Comparison of ENCODE assay signal across 8 cellular contexts in the genomic region with DNA sequence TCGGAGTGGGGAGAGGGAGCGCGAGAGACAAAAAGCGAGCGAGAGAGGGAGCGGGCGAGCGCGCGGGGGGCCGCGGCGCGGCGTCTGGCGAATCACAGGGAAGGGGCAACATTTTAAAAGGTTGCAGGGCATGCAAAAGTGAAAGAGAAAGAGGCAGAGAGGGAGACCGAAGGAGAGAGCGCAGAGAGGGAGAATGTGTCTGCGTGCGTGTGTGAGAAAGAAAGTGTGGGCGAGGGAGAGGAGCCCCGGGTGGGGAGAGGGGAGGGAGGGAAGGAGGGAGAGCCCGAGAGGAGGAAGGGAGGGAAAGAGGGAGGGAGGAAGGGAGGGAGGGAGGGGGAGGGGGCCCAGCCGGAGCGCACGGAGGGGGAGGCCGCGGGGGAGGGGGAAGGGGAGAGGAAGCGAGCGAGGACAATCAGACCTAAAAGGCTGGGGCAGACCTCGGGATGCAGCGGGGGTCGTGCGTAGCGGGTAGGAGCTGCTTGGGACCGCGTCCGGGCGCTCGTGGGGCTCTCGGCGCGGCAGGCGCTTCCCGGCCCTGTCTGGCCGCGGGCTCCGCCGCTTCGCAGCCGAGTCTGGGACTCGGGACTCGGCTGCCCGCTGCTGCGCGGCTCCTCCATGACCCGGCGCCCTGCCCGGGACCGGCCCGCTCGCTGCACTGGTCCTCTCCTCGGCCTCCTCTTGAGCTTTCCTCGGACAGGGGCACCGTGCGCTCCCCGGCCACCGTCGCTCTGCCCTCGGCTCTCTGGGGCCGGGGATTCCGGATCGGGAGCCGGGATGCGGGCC. TPM values are rescaled to one million over a fixed set of nuclear protein-coding genes. Genes with fewer than 3 reads are reported as not detected.
DNase-seq lines count a peak whose midpoint lies in the region; ATAC-seq and TF ChIP-seq lines count a peak whose summit lies in the region.

No MANE protein-coding gene starts in this region.

- H4K20me1 ChIP-seq in HCT116 (ENCODE audit: insufficient read depth) = no peaks in the 10 kb centered on the region

- H3K9me3 Mint-ChIP-seq in naive thymus-derived CD8-positive, alpha-beta T cell = peaks cover 12 to 70% (median 31%) of the 10 kb centered on the region in 9 donors

- no peaks in the 10 kb centered on the region for H3K9me2 ChIP-seq in HCT116 (ENCODE audit: insufficient read depth)

- peaks cover 30 to 62% (median 46%) of the 10 kb centered on the region in 4 donors for H3K4me1 Mint-ChIP-seq in naive thymus-derived CD8-positive, alpha-beta T cell

- H3K36me3 Mint-ChIP-seq in naive thymus-derived CD8-positive, alpha-beta T cell = peaks cover 22 to 34% (median 26%) of the 10 kb centered on the region in 3 donors

- H3K27ac Mint-ChIP-seq in naive thymus-derived CD8-positive, alpha-beta T cell = peak overlapping the region; percentile 8 to 91 (median 70)

- H3K4me1 ChIP-seq in HCT116 (ENCODE audit: control insufficient read depth in 1 of 2, insufficient read depth in 2 of 2, low read length in 2 of 2) = peaks cover 5 to 18% of the 10 kb centered on the region in 2 experiments; a peak in 3 of 4 replicates

- H3K9me3 ChIP-seq in HCT116 (ENCODE audit: control insufficient read depth in 1 of 2, insufficient read depth in 1 of 2, low read depth in 1 of 2, low read length in 2 of 2) (no peaks in the 10 kb centered on the region), WERI-Rb-1 (ENCODE audit: severe bottlenecking) (peaks cover 16% of the 10 kb centered on the region)

- H3K27me3 ChIP-seq in HCT116 (ENCODE audit: insufficient read depth, low read length) (no peaks in the 10 kb centered on the region), WERI-Rb-1 (ENCODE audit: insufficient read depth, low read depth, severe bottlenecking) (peaks cover 67% of the 10 kb centered on the region)

- TF ChIP-seq POLR2A in HCT116 (IDR thresholded peaks at IDR 0.05; ENCODE audit: borderline replicate concordance, extremely low read depth, insufficient read depth, insufficient read length) (no peak), NB4 (IDR thresholded peaks at IDR 0.05; ENCODE audit: extremely low read depth, insufficient read length) (peak; percentile 54)

- H2AFZ ChIP-seq in HCT116 (ENCODE audit: low read depth, low read length, poor library complexity, severe bottlenecking) = peak overlapping the region; percentile 77

- peak; percentile 40 for DNase-seq in activated naive CD4-positive, alpha-beta T cell treated with Interleukin-2 at 50 U/mL for 16 hours
- DNase-seq in activated naive CD4-positive, alpha-beta T cell (lab: John Stamatoyannopoulos, UW) = no peak
- DNase-seq in HCT116 (ENCODE audit: low read depth, low spot score) (no peak), NB4 (ENCODE audit: low read depth) (peak; percentile 92), WERI-Rb-1 (no peak), epithelial cell of prostate (ENCODE audit: low read depth, low spot score) (no peak)
- DNase-seq in naive thymus-derived CD8-positive, alpha-beta T cell = peak in 7 of 10 donors; percentile 18 to 55 (median 41)

- H3K9ac ChIP-seq in HCT116 (ENCODE audit: low read length) = peak overlapping the region; percentile 89

- RAD21 ChIA-PET in HCT116 (lab: Charles Lee; ENCODE audit: low non-redundant PET in 1 of 2, low total read pairs in 2 of 2, uncharacterized antibody in 2 of 2, unreplicated experiment in 2 of 2) = no interaction called here

- 0 out of 6 replicates have a peak, but pooled peaks of 1 of the 3 experiments have one; percentile 7 for TF ChIP-seq CTCF in HCT116 (IDR thresholded peaks at IDR 0.05 in 2 of 3, conservative IDR thresholded peaks at IDR 0.05 in 1 of 3; ENCODE audit: borderline replicate concordance in 1 of 3, insufficient read depth in 1 of 3, low read depth in 2 of 3, low read length in 2 of 3)
- no peak for TF ChIP-seq CTCF in NB4 (IDR thresholded peaks at IDR 0.05; ENCODE audit: low read depth, low read length)
- TF ChIP-seq CTCF in WERI-Rb-1 (IDR thresholded peaks at IDR 0.05; ENCODE audit: low read depth, low read length) = no peak

- H3K79me2 ChIP-seq in HCT116 (ENCODE audit: insufficient read depth, low read length) = peaks cover 55% of the 10 kb centered on the region

- BruUV-seq in HCT116 (replicated peaks; lab: Mats Ljungman, UMichigan) = no TSS peak

- CTCF ChIA-PET in HCT116 (lab: Charles Lee) = interaction anchor here (2.4 kb wide), 1 partner anchor 8 kb away, joined by 7 read pairs; no protein-coding TSS in a partner anchor

- H3K4me3 ChIP-seq in HCT116 (replicated peaks in 1 of 2; ENCODE audit: low read depth in 1 of 2, low read length in 2 of 2) = peak overlapping the region; percentile 64 to 87
- H3K4me3 ChIP-seq in NB4 (ENCODE audit: low read depth, low read length) = peak overlapping the region; percentile 91
- peak overlapping the region; percentile 80 for H3K4me3 ChIP-seq in WERI-Rb-1 (ENCODE audit: low read depth, low read length)

- peaks cover 51 to 100% (median 77%) of the 10 kb centered on the region in 5 donors for H3K27me3 Mint-ChIP-seq in naive thymus-derived CD8-positive, alpha-beta T cell

- no peak for TF ChIP-seq RAD21 in HCT116 (IDR thresholded peaks at IDR 0.05; ENCODE audit: low read depth)

- H3K4me2 ChIP-seq in HCT116 (ENCODE audit: low read length) = peak overlapping the region; percentile 100

- H3K27ac ChIP-seq in HCT116 (ENCODE audit: low read depth, low read length) (peak overlapping the region; percentile 92), WERI-Rb-1 (no peak overlapping the region; the same call in 1 of the 2 replicates), epithelial cell of prostate (peak overlapping the region; percentile 97)

- peak overlapping the region; percentile 88 to 95 (median 93) for H3K4me3 Mint-ChIP-seq in naive thymus-derived CD8-positive, alpha-beta T cell

- intact Hi-C loops in HCT116 (cut with micrococcal nuclease) = loop anchor here (1.0 to 5.0 kb wide), 3 partner anchors 156 to 1430 kb away; no protein-coding TSS in a partner anchor

- POLR2A ChIA-PET in HCT116 (lab: Charles Lee) = interaction anchor here (3.1 kb wide), 1 partner anchor 7 kb away, joined by 22 read pairs; no protein-coding TSS in a partner anchor
- POLR2A ChIA-PET in naive thymus-derived CD8-positive, alpha-beta T cell (lab: Charles Lee) = interaction anchor here (0.6 kb wide), 1 partner anchor 887 kb away, joined by 5 read pairs; no protein-coding TSS in a partner anchor

- H3K36me3 ChIP-seq in HCT116 (ENCODE audit: control insufficient read depth in 1 of 2, insufficient read depth in 2 of 2, low read length in 2 of 2) (peaks cover 4 to 8% of the 10 kb centered on the region in 2 experiments; a peak in 3 of 4 replicates), WERI-Rb-1 (no peaks in the 10 kb centered on the region)

- ATAC-seq in HCT116 (peak; percentile 44), GM19467 (IDR thresholded peaks at IDR 0.05; ENCODE audit: unreplicated experiment) (no peak)
- peak; percentile 73 to 75 for ATAC-seq in naive thymus-derived CD8-positive, alpha-beta T cell

TF ChIP-seq in HCT116, 20 proteins besides CTCF, POLR2A, EP300 and RAD21:
- peak; percentile 77 for TF ChIP-seq POLR2AphosphoS5 (IDR thresholded peaks at IDR 0.05; ENCODE audit: low read depth, low read length)
- TF ChIP-seq ZFX (IDR thresholded peaks at IDR 0.05) = peak; percentile 74; the same call in 1 of the 2 replicates
- no peak for TF ChIP-seq SRF (IDR thresholded peaks at IDR 0.05; ENCODE audit: low read depth)

RNA-seq across cellular contexts. Expression of a gene that starts 2.5 kb away (rescaled TPM):
- total RNA-seq in HCT116 (2021; ENCODE audit: unreplicated experiment) = 24.3 TPM
- 17.3 and 17.4 TPM in 2 replicates for polyA plus RNA-seq in HCT116 (2012)
- total RNA-seq in naive thymus-derived CD8-positive, alpha-beta T cell = not detected
- not detected for polyA plus RNA-seq in naive thymus-derived CD8-positive, alpha-beta T cell

Comparison
In these comparisons a context has a peak if more than half of its experiments do, and no peak if none do; other contexts are left out.
1. DNase-seq: peak in activated naive CD4-positive, alpha-beta T cell treated with Interleukin-2 at 50 U/mL for 16 hours (single experiment), NB4 (single experiment) and naive thymus-derived CD8-positive, alpha-beta T cell (7 of 10); none in activated naive CD4-positive, alpha-beta T cell (0 of 4), HCT116 (single experiment), WERI-Rb-1 (single experiment) and epithelial cell of prostate (single experiment).
2. RNA of a gene that starts 2.5 kb away (total RNA-seq): 24.3 TPM in HCT116 (single experiment); not detected in naive thymus-derived CD8-positive, alpha-beta T cell; every median in the first group is over 10 times any median in the second.
3. Peak in every context shown above with its lines, with median percentiles within 50 percentile points of each other: H3K4me3 ChIP-seq.